In the genomic region with DNA sequence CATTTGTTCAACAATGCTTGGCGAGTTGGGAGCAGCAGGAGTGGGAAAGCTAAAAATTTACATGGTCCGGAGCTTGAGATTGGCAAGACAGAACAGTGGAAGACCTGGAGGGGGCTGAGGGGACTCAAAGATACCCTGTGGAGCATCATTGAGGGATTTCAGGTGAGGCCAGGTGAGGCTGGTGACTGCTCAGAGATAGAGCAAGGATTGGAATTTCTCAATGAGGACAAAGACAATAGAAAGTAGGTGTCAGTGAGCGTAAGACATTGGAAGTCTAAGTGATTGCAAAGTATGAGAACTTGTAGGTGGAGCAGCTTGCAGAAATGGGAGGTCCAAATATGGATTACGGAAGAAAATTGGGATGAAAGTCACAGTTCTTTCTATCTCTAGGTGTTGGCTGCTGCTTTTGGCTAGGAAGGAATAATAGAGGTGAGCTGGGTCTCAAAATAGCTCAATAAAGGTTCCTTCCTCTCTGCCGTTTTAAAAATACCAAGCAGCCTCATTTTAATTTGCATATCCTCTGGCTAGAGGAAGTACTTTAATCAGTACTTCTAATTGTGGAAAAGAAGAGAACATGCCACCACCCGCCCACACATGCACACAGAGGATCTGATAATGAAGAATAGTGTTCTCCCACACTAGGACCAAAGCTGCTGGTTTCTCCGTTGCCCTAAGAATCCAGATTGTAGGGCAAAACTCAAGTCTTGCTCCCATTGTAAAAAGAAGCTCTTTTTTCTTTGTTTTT, we compare ENCODE assay signal across 8 cellular contexts. TPM values are rescaled to one million over a fixed set of nuclear protein-coding genes. Genes with fewer than 3 reads are reported as not detected.
A peak's percentile ranks its signal among the peaks of the same experiment; 100 is the strongest.
DNase-seq lines count a peak whose midpoint lies in the region; ATAC-seq and TF ChIP-seq lines count a peak whose summit lies in the region.

No MANE protein-coding gene starts in this region.

- 64% methylated on average over 7 of the region's 7 CpGs for WGBS in right cardiac atrium

- H2AFZ ChIP-seq in OCI-LY3 (ENCODE audit: low read depth, low read length) = no peak overlapping the region

- H4K20me1 ChIP-seq in OCI-LY3 (ENCODE audit: insufficient read depth, low read length) = peaks cover 31% of the 10 kb centered on the region; the same call in 1 of the 2 replicates

- peaks cover 24% of the 10 kb centered on the region for H3K79me2 ChIP-seq in OCI-LY3 (ENCODE audit: low read length)

- H3K36me3 ChIP-seq in OCI-LY3 (replicated peaks; ENCODE audit: low read depth, low read length) = peaks cover 78% of the 10 kb centered on the region

- intact Hi-C loops in head of caudate nucleus (cut with DNase I) = no loop called here
- intact Hi-C loops in right cardiac atrium (cut with DNase I) = no loop called here

- ATAC-seq in GM18499 (IDR thresholded peaks at IDR 0.05; ENCODE audit: insufficient read depth, unreplicated experiment) (peak; percentile 51), HG02642 (IDR thresholded peaks at IDR 0.05; ENCODE audit: poor library complexity, unreplicated experiment) (peak; percentile 66), right cardiac atrium (no peak)

- H3K27ac ChIP-seq in OCI-LY3 (ENCODE audit: low read length) (peak overlapping the region; percentile 36), right cardiac atrium (ENCODE audit: low read length) (no peak overlapping the region)

- in situ Hi-C loops in ACHN (cut with HindIII; ENCODE audit: low pct_ligation_motif_present, low pct_unique_long_range_greater_than_20kb, low sequenced_read_pairs) = no loop called here

- H3K4me1 ChIP-seq in OCI-LY3 (ENCODE audit: low read length) (peaks cover 18% of the 10 kb centered on the region), right cardiac atrium (ENCODE audit: control insufficient read depth, insufficient read depth, low read length) (no peaks in the 10 kb centered on the region)

- TF ChIP-seq CTCF in OCI-LY3 (IDR thresholded peaks at IDR 0.05; ENCODE audit: low read depth, low read length) = no peak

- H3K4me2 ChIP-seq in OCI-LY3 (ENCODE audit: low read length) = peak overlapping the region; percentile 48

- DNase-seq in head of caudate nucleus (peak in 23 of 42 donors; percentile 22 to 72 (median 47)), D341Med (ENCODE audit: low spot score) (no peak), right cardiac atrium (no peak), ACHN (no peak), NCI-H1048 (lab: John Stamatoyannopoulos, UW) (no peak)

- peak overlapping the region; percentile 0; the same call in 1 of the 2 replicates for H3K9ac ChIP-seq in OCI-LY3 (ENCODE audit: low read length)

- peak overlapping the region; percentile 19; the same call in 1 of the 2 replicates for H3K4me3 ChIP-seq in OCI-LY3 (ENCODE audit: low read length)
- H3K4me3 ChIP-seq in right cardiac atrium (ENCODE audit: low read length) = no peak overlapping the region

- no peaks in the 10 kb centered on the region for H3K9me3 ChIP-seq in OCI-LY3 (ENCODE audit: insufficient read depth, low read length)
- no peaks in the 10 kb centered on the region for H3K9me3 ChIP-seq in right cardiac atrium (ENCODE audit: control insufficient read depth, low read length)

- no peaks in the 10 kb centered on the region for H3K27me3 ChIP-seq in OCI-LY3 (ENCODE audit: low read depth, low read length)
- no peaks in the 10 kb centered on the region for H3K27me3 ChIP-seq in right cardiac atrium (ENCODE audit: control insufficient read depth, insufficient read depth)

RNA-seq across cellular contexts. Expression of gene SORL1, which starts 42.4 kb away (rescaled TPM):
- total RNA-seq in right cardiac atrium = 1 to 10 TPM; 3.7 to 9.2 (median 5.4) TPM
- polyA plus RNA-seq in right cardiac atrium = 0.57 TPM

Comparison
In these comparisons a context has a peak if more than half of its experiments do, and no peak if none do; other contexts are left out.
1. ATAC-seq: peak in GM18499 (single experiment) and HG02642 (single experiment); none in right cardiac atrium (0 of 2).
2. DNase-seq: peak in head of caudate nucleus (23 of 42); none in D341Med (single experiment), right cardiac atrium (0 of 3), ACHN (single experiment) and NCI-H1048 (single experiment).